Comparison of ENCODE assay signal across 1 cellular context in the genomic region with DNA sequence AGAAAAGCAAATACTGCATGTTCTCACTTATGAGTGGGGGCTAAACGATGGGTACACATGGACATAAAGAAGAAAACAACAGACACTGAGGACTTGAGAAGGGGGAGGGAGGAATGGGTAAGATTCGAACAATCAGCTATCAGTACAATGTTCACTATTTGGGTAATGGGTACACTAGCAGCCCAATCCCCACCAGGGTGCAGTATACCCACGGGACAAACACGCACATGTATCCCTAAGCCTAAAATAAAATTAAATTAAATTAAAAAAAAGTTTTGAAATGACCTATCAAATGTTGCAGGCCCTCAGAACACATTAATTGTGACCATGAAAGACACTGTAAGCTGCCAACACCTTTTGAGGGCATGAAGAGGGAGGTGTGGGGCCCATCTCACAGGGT.
TF ChIP-seq lines count a peak whose summit lies in the region.

No MANE protein-coding gene starts in this region.

TF ChIP-seq in HCT116, 20 proteins besides CTCF, POLR2A, EP300 and RAD21 (continued from another document):
- TF ChIP-seq, protein P1, sequence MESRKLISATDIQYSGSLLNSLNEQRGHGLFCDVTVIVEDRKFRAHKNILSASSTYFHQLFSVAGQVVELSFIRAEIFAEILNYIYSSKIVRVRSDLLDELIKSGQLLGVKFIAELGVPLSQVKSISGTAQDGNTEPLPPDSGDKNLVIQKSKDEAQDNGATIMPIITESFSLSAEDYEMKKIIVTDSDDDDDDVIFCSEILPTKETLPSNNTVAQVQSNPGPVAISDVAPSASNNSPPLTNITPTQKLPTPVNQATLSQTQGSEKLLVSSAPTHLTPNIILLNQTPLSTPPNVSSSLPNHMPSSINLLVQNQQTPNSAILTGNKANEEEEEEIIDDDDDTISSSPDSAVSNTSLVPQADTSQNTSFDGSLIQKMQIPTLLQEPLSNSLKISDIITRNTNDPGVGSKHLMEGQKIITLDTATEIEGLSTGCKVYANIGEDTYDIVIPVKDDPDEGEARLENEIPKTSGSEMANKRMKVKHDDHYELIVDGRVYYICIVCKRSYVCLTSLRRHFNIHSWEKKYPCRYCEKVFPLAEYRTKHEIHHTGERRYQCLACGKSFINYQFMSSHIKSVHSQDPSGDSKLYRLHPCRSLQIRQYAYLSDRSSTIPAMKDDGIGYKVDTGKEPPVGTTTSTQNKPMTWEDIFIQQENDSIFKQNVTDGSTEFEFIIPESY (IDR thresholded peaks at IDR 0.05; ENCODE audit: extremely low read depth, insufficient replicate concordance, low read length) = no peak
- no peak for TF ChIP-seq POLR2AphosphoS5 (IDR thresholded peaks at IDR 0.05; ENCODE audit: low read depth, low read length)
- TF ChIP-seq SP1 (IDR thresholded peaks at IDR 0.05; ENCODE audit: low read depth) = no peak
- TF ChIP-seq, protein P2, sequence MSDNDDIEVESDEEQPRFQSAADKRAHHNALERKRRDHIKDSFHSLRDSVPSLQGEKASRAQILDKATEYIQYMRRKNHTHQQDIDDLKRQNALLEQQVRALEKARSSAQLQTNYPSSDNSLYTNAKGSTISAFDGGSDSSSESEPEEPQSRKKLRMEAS (IDR thresholded peaks at IDR 0.05) = no peak
- TF ChIP-seq, protein P3, sequence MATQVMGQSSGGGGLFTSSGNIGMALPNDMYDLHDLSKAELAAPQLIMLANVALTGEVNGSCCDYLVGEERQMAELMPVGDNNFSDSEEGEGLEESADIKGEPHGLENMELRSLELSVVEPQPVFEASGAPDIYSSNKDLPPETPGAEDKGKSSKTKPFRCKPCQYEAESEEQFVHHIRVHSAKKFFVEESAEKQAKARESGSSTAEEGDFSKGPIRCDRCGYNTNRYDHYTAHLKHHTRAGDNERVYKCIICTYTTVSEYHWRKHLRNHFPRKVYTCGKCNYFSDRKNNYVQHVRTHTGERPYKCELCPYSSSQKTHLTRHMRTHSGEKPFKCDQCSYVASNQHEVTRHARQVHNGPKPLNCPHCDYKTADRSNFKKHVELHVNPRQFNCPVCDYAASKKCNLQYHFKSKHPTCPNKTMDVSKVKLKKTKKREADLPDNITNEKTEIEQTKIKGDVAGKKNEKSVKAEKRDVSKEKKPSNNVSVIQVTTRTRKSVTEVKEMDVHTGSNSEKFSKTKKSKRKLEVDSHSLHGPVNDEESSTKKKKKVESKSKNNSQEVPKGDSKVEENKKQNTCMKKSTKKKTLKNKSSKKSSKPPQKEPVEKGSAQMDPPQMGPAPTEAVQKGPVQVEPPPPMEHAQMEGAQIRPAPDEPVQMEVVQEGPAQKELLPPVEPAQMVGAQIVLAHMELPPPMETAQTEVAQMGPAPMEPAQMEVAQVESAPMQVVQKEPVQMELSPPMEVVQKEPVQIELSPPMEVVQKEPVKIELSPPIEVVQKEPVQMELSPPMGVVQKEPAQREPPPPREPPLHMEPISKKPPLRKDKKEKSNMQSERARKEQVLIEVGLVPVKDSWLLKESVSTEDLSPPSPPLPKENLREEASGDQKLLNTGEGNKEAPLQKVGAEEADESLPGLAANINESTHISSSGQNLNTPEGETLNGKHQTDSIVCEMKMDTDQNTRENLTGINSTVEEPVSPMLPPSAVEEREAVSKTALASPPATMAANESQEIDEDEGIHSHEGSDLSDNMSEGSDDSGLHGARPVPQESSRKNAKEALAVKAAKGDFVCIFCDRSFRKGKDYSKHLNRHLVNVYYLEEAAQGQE (IDR thresholded peaks at IDR 0.05; ENCODE audit: low read depth) = no peak
